Comparison of ENCODE assay signal across 8 cellular contexts in the genomic region with DNA sequence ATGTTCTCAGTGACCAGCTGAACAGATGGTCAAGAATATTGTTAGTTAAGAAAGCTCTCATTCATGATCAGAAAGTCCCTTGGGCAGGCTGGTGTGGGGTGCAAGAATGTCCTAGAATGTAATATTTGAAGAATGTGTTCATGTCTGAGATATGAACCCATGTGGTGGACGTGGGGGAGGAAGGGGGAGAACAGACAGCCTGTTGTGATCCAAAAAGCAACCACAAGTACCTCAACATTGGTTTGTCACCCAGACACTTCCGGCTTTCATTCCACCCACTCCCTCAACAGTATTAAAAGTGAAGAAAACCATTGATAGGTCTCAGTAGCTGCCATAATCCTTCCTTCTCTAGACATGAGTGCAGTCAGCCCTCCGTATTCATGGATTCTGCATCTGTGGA.
DNase-seq lines count a peak whose midpoint lies in the region; ATAC-seq lines count a peak whose summit lies in the region.

No MANE protein-coding gene starts in this region.

- peaks cover 15% of the 10 kb centered on the region; the same call in 1 of the 2 replicates for H4K20me1 ChIP-seq in BLaER1

- no peak overlapping the region for H3K27ac ChIP-seq in BLaER1

- no peaks in the 10 kb centered on the region for H3K27me3 ChIP-seq in BLaER1

- peaks cover 34% of the 10 kb centered on the region for H3K4me1 ChIP-seq in BLaER1

- H3K36me3 ChIP-seq in BLaER1, result no peaks in the 10 kb centered on the region

- H3K4me2 ChIP-seq in BLaER1, result peak overlapping the region; percentile 55

- H3K4me3 ChIP-seq in BLaER1, result no peak overlapping the region

- intact Hi-C loops in left ventricle myocardium superior (cut with micrococcal nuclease), result no loop called here

- ATAC-seq in GM21360 (IDR thresholded peaks at IDR 0.05; ENCODE audit: unreplicated experiment), result peak; percentile 83
- peak; percentile 89 for ATAC-seq in left ventricle myocardium superior

- no peaks in the 10 kb centered on the region for H3K9me3 ChIP-seq in BLaER1

- H3K9ac ChIP-seq in BLaER1, result no peak overlapping the region

- peak; percentile 46 for DNase-seq in KG1 (lab: John Stamatoyannopoulos, UW)
- DNase-seq in activated T-cell treated with anti-CD3 and anti-CD28 coated beads for 24 hours (ENCODE audit: low read depth), result peak; percentile 50
- peak; percentile 47 for DNase-seq in left ventricle myocardium superior
- peak; percentile 32 to 79 (median 65) for DNase-seq in stimulated activated naive CD4-positive, alpha-beta T cell (lab: John Stamatoyannopoulos, UW)
- no peak for DNase-seq in NCI-H2171 treated with DMSO at 0.1 percent for 48 hours (lab: John Stamatoyannopoulos, UW)
- DNase-seq in DMS53 (lab: John Stamatoyannopoulos, UW), result no peak

Comparison
In these comparisons a context has a peak if more than half of its experiments do, and no peak if none do; other contexts are left out.
1. DNase-seq: peak in KG1 (single experiment), activated T-cell treated with anti-CD3 and anti-CD28 coated beads for 24 hours (single experiment), left ventricle myocardium superior (single experiment) and stimulated activated naive CD4-positive, alpha-beta T cell (6 of 6); none in NCI-H2171 treated with DMSO at 0.1 percent for 48 hours (single experiment) and DMS53 (single experiment).